ENCODE assay signal across 1 cellular context in the genomic region with DNA sequence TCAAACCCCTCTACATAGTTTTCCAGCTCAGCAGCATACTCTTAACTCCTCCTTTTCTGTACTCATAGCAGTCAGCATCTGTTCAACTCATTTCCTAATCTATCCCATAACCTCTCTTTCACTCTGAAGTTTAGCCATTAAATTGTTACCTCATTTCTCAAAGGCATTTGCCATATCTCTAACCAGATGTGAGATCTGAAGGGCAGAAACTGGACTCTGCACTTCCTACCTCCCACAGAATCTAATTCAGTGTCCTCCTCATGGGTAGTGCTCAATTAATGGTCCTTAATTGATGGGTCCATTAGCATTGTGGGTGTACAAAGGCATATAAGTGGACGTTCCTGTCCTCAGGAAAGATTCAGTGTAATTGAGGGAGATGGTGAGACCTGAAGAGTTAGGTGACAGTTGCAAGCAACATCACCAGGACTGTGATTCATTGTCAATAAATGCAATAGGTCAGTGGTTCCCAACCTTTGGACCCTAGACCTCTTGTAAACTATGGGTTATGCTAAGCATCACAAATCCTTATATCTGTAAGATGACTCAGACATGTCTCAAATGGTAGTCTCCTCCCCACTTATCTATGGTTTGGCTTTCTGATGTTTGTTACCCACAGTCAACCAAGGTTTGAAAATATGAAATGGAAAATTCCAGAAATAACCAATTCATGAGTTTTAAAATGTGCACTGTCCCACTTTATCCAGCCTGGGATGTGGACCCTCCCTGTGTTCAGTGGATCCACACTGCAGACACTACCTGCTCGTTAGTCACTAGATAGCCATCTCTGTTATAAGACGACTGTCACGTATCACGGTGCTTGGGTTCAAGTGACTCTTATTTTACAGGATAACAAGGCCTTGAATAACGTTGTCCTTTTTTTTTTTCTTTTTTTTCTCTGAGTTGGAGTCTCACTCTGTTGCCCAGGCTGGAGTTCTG.
TF ChIP-seq lines count a peak whose summit lies in the region.

No MANE protein-coding gene starts in this region.

TF ChIP-seq in H1, 55 proteins besides CTCF, POLR2A, EP300 and RAD21 (continued from another document):
- TF ChIP-seq JUN (IDR thresholded peaks at IDR 0.05; ENCODE audit: low read depth, low read length) (no peak), SRF (IDR thresholded peaks at IDR 0.05; ENCODE audit: low read depth, low read length) (no peak), SIRT6 (IDR thresholded peaks at IDR 0.05; ENCODE audit: low read length) (no peak), TEAD4 (IDR thresholded peaks at IDR 0.05; ENCODE audit: low read depth, low read length) (no peak), CREB1 (IDR thresholded peaks at IDR 0.05) (no peak), TAF1 (IDR thresholded peaks at IDR 0.05; ENCODE audit: low read depth, low read length) (no peak), RFX5 (IDR thresholded peaks at IDR 0.05; ENCODE audit: borderline replicate concordance, low read depth, low read length) (no peak), POLR2AphosphoS5 (IDR thresholded peaks at IDR 0.05; ENCODE audit: low read depth, low read length) (no peak)
TF ChIP-seq in H1: peak in this region for 0.
